In genomic region chr5:64585654-64586053, GRCh38 we compare ENCODE assay signal across 22 cellular contexts.
DNase-seq lines count a peak whose midpoint lies in the region; ATAC-seq and TF ChIP-seq lines count a peak whose summit lies in the region.
"Had no signal": no experiment of that assay in that cellular context is flagged by ENCODE, and none has a peak within 500 bp of the region (broad histone marks: within the 10 kb centered on the region; RNA-seq: fewer than 3 reads in every experiment).

No MANE protein-coding gene starts in this region.

- no peaks in the 10 kb centered on the region for H3K36me3 ChIP-seq in heart right ventricle
- no peaks in the 10 kb centered on the region for H3K36me3 ChIP-seq in gastroesophageal sphincter
- no peaks in the 10 kb centered on the region for H3K36me3 ChIP-seq in upper lobe of right lung
- H3K36me3 ChIP-seq: SJSA1 had no signal

- peaks cover 0 to 33% (median 5%) of the 10 kb centered on the region in 9 donors for H3K4me1 ChIP-seq in heart right ventricle
- H3K4me1 ChIP-seq in gastroesophageal sphincter = peaks cover 0 to 23% (median 0%) of the 10 kb centered on the region in 3 donors
- no peaks in the 10 kb centered on the region for H3K4me1 ChIP-seq in upper lobe of right lung
- H3K4me1 ChIP-seq: SJSA1 had no signal

- ATAC-seq in heart right ventricle (peak in 7 of 8 donors; percentile 37 to 76 (median 47)), Right ventricle myocardium superior (ENCODE audit: poor library complexity) (no peak), gastroesophageal sphincter (peak; percentile 28), upper lobe of right lung (peak; percentile 43), HG03469 (IDR thresholded peaks at IDR 0.05; ENCODE audit: unreplicated experiment) (no peak), GM21619 (IDR thresholded peaks at IDR 0.05; ENCODE audit: unreplicated experiment) (no peak)
- ATAC-seq: PC-3 had no signal

- TF ChIP-seq POLR2A in gastroesophageal sphincter (IDR thresholded peaks at IDR 0.05) = no peak

- intact Hi-C loops in heart right ventricle (cut with DNase I) = loop anchor here in 2 of 10 donors (5.0 kb wide), 1 partner anchor 78 kb away; the partner anchor contains the start of gene RGS7BP (in 2 of the 2)
- intact Hi-C loops in Right ventricle myocardium superior (cut with DNase I) = no loop called here
- intact Hi-C loops in upper lobe of right lung (cut with DNase I) = no loop called here

- H3K27me3 ChIP-seq in heart right ventricle (no peaks in the 10 kb centered on the region), gastroesophageal sphincter (no peaks in the 10 kb centered on the region), upper lobe of right lung (no peaks in the 10 kb centered on the region)
- H3K27me3 ChIP-seq: SJSA1 had no signal

- TF ChIP-seq EP300 in gastroesophageal sphincter (IDR thresholded peaks at IDR 0.05) = no peak

- H3K4me3 ChIP-seq in heart right ventricle (no peak overlapping the region), coronary artery (no peak overlapping the region), gastroesophageal sphincter (no peak overlapping the region), upper lobe of right lung (no peak overlapping the region)
- H3K4me3 ChIP-seq: SJSA1 had no signal

- DNase-seq in heart right ventricle (no peak), Right ventricle myocardium superior (no peak), coronary artery (ENCODE audit: low spot score) (no peak), upper lobe of right lung (no peak), NCI-H345 treated with DMSO at 0.1 percent for 48 hours (lab: John Stamatoyannopoulos, UW; ENCODE audit: unreplicated experiment) (no peak)
- DNase-seq: 8988T, Calu3, DMS79 treated with DMSO at 0.1 percent for 48 hours, GF-D8, NCI-H1092 treated with DMSO at 0.1 percent for 48 hours, NCI-H1436, NCI-H187, NCI-H2081 treated with DMSO at 0.1 percent for 48 hours, NCI-H2171, NCI-H226, NCI-H510A treated with DMSO at 0.1 percent for 48 hours, NCI-H748 treated with DMSO at 0.1 percent for 48 hours, PC-3 had no signal

- peak overlapping the region in 1 of 10 donors; percentile 20 for H3K27ac ChIP-seq in heart right ventricle
- H3K27ac ChIP-seq in coronary artery = peak overlapping the region; percentile 73 to 82
- H3K27ac ChIP-seq in gastroesophageal sphincter = no peak overlapping the region
- H3K27ac ChIP-seq in upper lobe of right lung = no peak overlapping the region
- H3K27ac ChIP-seq: SJSA1 had no signal

- WGBS in heart right ventricle, 2 donors = 57 to 77% methylated on average over 3 of the region's 3 CpGs
- 27 to 36% methylated on average over 3 of the region's 3 CpGs for WGBS in gastroesophageal sphincter (ENCODE audit: low coverage in 1 of 2), 2 donors

- H3K9me3 ChIP-seq in heart right ventricle = no peaks in the 10 kb centered on the region
- no peaks in the 10 kb centered on the region for H3K9me3 ChIP-seq in gastroesophageal sphincter
- no peaks in the 10 kb centered on the region for H3K9me3 ChIP-seq in upper lobe of right lung
- H3K9me3 ChIP-seq: SJSA1 had no signal

- TF ChIP-seq CTCF in heart right ventricle (IDR thresholded peaks at IDR 0.05) (no peak), coronary artery (IDR thresholded peaks at IDR 0.05) (no peak), gastroesophageal sphincter (IDR thresholded peaks at IDR 0.05) (no peak), upper lobe of right lung (IDR thresholded peaks at IDR 0.05) (no peak)

Comparison
In these comparisons a context has a peak if more than half of its experiments do, and no peak if none do; other contexts are left out.
1. ATAC-seq: peak in heart right ventricle (7 of 8), gastroesophageal sphincter (single experiment) and upper lobe of right lung (single experiment); none in Right ventricle myocardium superior (single experiment), HG03469 (single experiment) and GM21619 (single experiment).
2. H3K27ac ChIP-seq: peak in coronary artery (2 of 2); none in gastroesophageal sphincter (0 of 4) and upper lobe of right lung (single experiment).